8 cellular contexts compared by ENCODE assay signal in genomic region chr7:44977304-44977858, GRCh38. TPM values are rescaled to one million over a fixed set of nuclear protein-coding genes. Genes with fewer than 3 reads are reported as not detected.
A peak's percentile ranks its signal among the peaks of the same experiment; 100 is the strongest.
DNase-seq lines count a peak whose midpoint lies in the region; ATAC-seq lines count a peak whose summit lies in the region.

No MANE protein-coding gene starts in this region.

- peak; percentile 35 for DNase-seq in GM23248
- peak; percentile 61 to 72 for DNase-seq in activated CD4-positive, alpha-beta T cell treated with anti-CD3 and anti-CD28 coated beads for 4 hours
- DNase-seq in effector memory CD4-positive, alpha-beta T cell = peak; percentile 50 to 67 (median 66)
- peak; percentile 60 to 83 for DNase-seq in stimulated activated effector memory CD8-positive, alpha-beta T cell treated with anti-CD3 and anti-CD28 coated beads, Interleukin-12 subunit alpha, Interleukin-12 subunit beta, amount 100 ng/mL, for 72 hours (ENCODE audit: low spot score in 2 of 2)
- no peak for DNase-seq in NCI-H2081 treated with DMSO at 0.1 percent for 48 hours (lab: John Stamatoyannopoulos, UW)
- no peak for DNase-seq in SHP77 treated with DMSO at 0.1 percent for 48 hours (lab: John Stamatoyannopoulos, UW)
- no peak for DNase-seq in NCI-H524 treated with DMSO at 0.1 percent for 48 hours (lab: John Stamatoyannopoulos, UW)

- no peaks in the 10 kb centered on the region for H3K9me2 ChIP-seq in GM23248 (ENCODE audit: insufficient read depth)

- H3K9me3 ChIP-seq in GM23248 (ENCODE audit: low read depth) = no peaks in the 10 kb centered on the region
- H3K9me3 ChIP-seq in effector memory CD4-positive, alpha-beta T cell (ENCODE audit: control insufficient read depth, low read length) = no peaks in the 10 kb centered on the region

- no peak overlapping the region for H3K9ac ChIP-seq in GM23248

- peak; percentile 73 for ATAC-seq in stimulated activated effector memory CD8-positive, alpha-beta T cell treated with anti-CD3 and anti-CD28 coated beads, Interleukin-12 subunit alpha, Interleukin-12 subunit beta, amount 100 ng/mL, for 72 hours
- ATAC-seq in HG02759 (IDR thresholded peaks at IDR 0.05; ENCODE audit: unreplicated experiment) = no peak

- no peaks in the 10 kb centered on the region for H4K20me1 ChIP-seq in GM23248 (ENCODE audit: insufficient read depth)

- peaks cover 18% of the 10 kb centered on the region for H3K4me1 ChIP-seq in GM23248 (ENCODE audit: insufficient read depth)
- H3K4me1 ChIP-seq in effector memory CD4-positive, alpha-beta T cell (ENCODE audit: control insufficient read depth, insufficient read depth, low read length, poor library complexity, severe bottlenecking) = peaks cover 67% of the 10 kb centered on the region

- no peak overlapping the region for H3K4me3 ChIP-seq in GM23248
- H3K4me3 ChIP-seq in effector memory CD4-positive, alpha-beta T cell (ENCODE audit: insufficient read depth, low read depth, low read length, poor library complexity, severe bottlenecking) = peak overlapping the region; percentile 77

- in situ Hi-C loops in GM23248 (cut with MboI) = no loop called here

- H3K4me1 Mint-ChIP-seq in stimulated activated effector memory CD8-positive, alpha-beta T cell treated with anti-CD3 and anti-CD28 coated beads, Interleukin-12 subunit alpha, Interleukin-12 subunit beta, amount 100 ng/mL, for 72 hours = peaks cover 67% of the 10 kb centered on the region

- 45 to 84% methylated on average over 3 to 7 of the region's 7 CpGs for WGBS in GM23248 (ENCODE audit: low coverage in 1 of 2, low lambda C conversion rate in 2 of 2, missing lambda C conversion rate in 2 of 2), 2 experiments

- no peak overlapping the region for H2AFZ ChIP-seq in GM23248

- H3K36me3 Mint-ChIP-seq in stimulated activated effector memory CD8-positive, alpha-beta T cell treated with anti-CD3 and anti-CD28 coated beads, Interleukin-12 subunit alpha, Interleukin-12 subunit beta, amount 100 ng/mL, for 72 hours = peaks cover 96% of the 10 kb centered on the region

- peaks cover 24% of the 10 kb centered on the region for H3F3A ChIP-seq in GM23248 (ENCODE audit: insufficient read depth)

- H3K27me3 ChIP-seq in GM23248 (replicated peaks; ENCODE audit: insufficient read depth) = no peaks in the 10 kb centered on the region
- no peaks in the 10 kb centered on the region for H3K27me3 ChIP-seq in effector memory CD4-positive, alpha-beta T cell (replicated peaks; ENCODE audit: control insufficient read depth, insufficient read depth, low read length, poor library complexity, severe bottlenecking)

- H3K4me3 Mint-ChIP-seq in stimulated activated effector memory CD8-positive, alpha-beta T cell treated with anti-CD3 and anti-CD28 coated beads, Interleukin-12 subunit alpha, Interleukin-12 subunit beta, amount 100 ng/mL, for 72 hours = peak overlapping the region; percentile 99

- no peaks in the 10 kb centered on the region for H3K79me2 ChIP-seq in GM23248 (ENCODE audit: insufficient read depth)

- H3K4me2 ChIP-seq in GM23248 (ENCODE audit: unreplicated experiment) = no peak overlapping the region

- H3K27ac ChIP-seq in GM23248 = no peak overlapping the region
- peak overlapping the region; percentile 93 for H3K27ac ChIP-seq in effector memory CD4-positive, alpha-beta T cell (ENCODE audit: insufficient read depth, low read length, poor library complexity, severe bottlenecking)

- H3K36me3 ChIP-seq in GM23248 (ENCODE audit: low read depth) = no peaks in the 10 kb centered on the region; the same call in 1 of the 2 replicates
- peaks cover 45% of the 10 kb centered on the region for H3K36me3 ChIP-seq in effector memory CD4-positive, alpha-beta T cell (ENCODE audit: control insufficient read depth, insufficient read depth, low read length)

- no peaks in the 10 kb centered on the region for H3K9me3 Mint-ChIP-seq in stimulated activated effector memory CD8-positive, alpha-beta T cell treated with anti-CD3 and anti-CD28 coated beads, Interleukin-12 subunit alpha, Interleukin-12 subunit beta, amount 100 ng/mL, for 72 hours

- peak overlapping the region; percentile 99 for H3K27ac Mint-ChIP-seq in stimulated activated effector memory CD8-positive, alpha-beta T cell treated with anti-CD3 and anti-CD28 coated beads, Interleukin-12 subunit alpha, Interleukin-12 subunit beta, amount 100 ng/mL, for 72 hours

RNA-seq across cellular contexts. Expression of gene MYO1G, which starts 1.4 kb away (rescaled TPM):
- total RNA-seq in GM23248 (2014; rRNA removed; shearing (Covaris generic)) = not detected in 2 replicates
- 0.14 TPM in 1 of 2 replicates, not detected in the other for polyA plus RNA-seq in GM23248 (2016; fragmentation: Nextera tagmentation; extraction: Ambion mirVana)

RNA-seq across cellular contexts. Expression of gene CCM2, which starts 22.6 kb away (rescaled TPM):
- total RNA-seq in GM23248 (2014; rRNA removed; shearing (Covaris generic)) = 63.8 and 77.3 TPM in 2 replicates
- 69.3 and 78.7 TPM in 2 replicates for polyA plus RNA-seq in GM23248 (2016; fragmentation: Nextera tagmentation; extraction: Ambion mirVana)

Comparison
In these comparisons a context has a peak if more than half of its experiments do, and no peak if none do; other contexts are left out.
1. DNase-seq: peak in GM23248 (single experiment), activated CD4-positive, alpha-beta T cell treated with anti-CD3 and anti-CD28 coated beads for 4 hours (2 of 2), effector memory CD4-positive, alpha-beta T cell (3 of 3) and stimulated activated effector memory CD8-positive, alpha-beta T cell treated with anti-CD3 and anti-CD28 coated beads, Interleukin-12 subunit alpha, Interleukin-12 subunit beta, amount 100 ng/mL, for 72 hours (2 of 2); none in NCI-H2081 treated with DMSO at 0.1 percent for 48 hours (single experiment), SHP77 treated with DMSO at 0.1 percent for 48 hours (single experiment) and NCI-H524 treated with DMSO at 0.1 percent for 48 hours (single experiment).